In genomic region chr20:61560361-61560853, GRCh38 we compare ENCODE assay signal across 11 cellular contexts.
DNase-seq lines count a peak whose midpoint lies in the region; ATAC-seq, FAIRE-seq and TF ChIP-seq lines count a peak whose summit lies in the region.
"Had no signal": no experiment of that assay in that cellular context is flagged by ENCODE, and none has a peak within 500 bp of the region (broad histone marks: within the 10 kb centered on the region; RNA-seq: fewer than 3 reads in every experiment).

No MANE protein-coding gene starts in this region.

- no peak overlapping the region for H3K27ac ChIP-seq in H1 (ENCODE audit: low read depth, low read length)
- H3K27ac ChIP-seq in neuronal stem cell (replicated peaks; ENCODE audit: low read length) = no peak overlapping the region

- TF ChIP-seq RAD21 in H1 (IDR thresholded peaks at IDR 0.05 in 1 of 2, conservative IDR thresholded peaks at IDR 0.05 in 1 of 2; ENCODE audit: low read depth in 2 of 2, low read length in 2 of 2) = peak; percentile 83 to 93

- FAIRE-seq in H1 (lab: Jason Lieb, UNC) = no peak
- FAIRE-seq: G401.6 had no signal

- ATAC-seq in GM19035 (IDR thresholded peaks at IDR 0.05; ENCODE audit: unreplicated experiment) = no peak
- ATAC-seq in GM18867 (IDR thresholded peaks at IDR 0.05; ENCODE audit: unreplicated experiment) = no peak
- ATAC-seq: T-helper 17 cell had no signal

- no peak overlapping the region for H2AFZ ChIP-seq in H1 (ENCODE audit: low read length)
- no peak overlapping the region for H2AFZ ChIP-seq in neuronal stem cell (ENCODE audit: low read length)

- TF ChIP-seq EP300 in H1 (IDR thresholded peaks at IDR 0.05; ENCODE audit: borderline replicate concordance in 1 of 2, low read depth in 2 of 2, low read length in 2 of 2) = no peak

- no peaks in the 10 kb centered on the region for H3K79me1 ChIP-seq in H1 (ENCODE audit: low read depth, low read length)
- H3K79me1 ChIP-seq in neuronal stem cell (ENCODE audit: low read depth, low read length) = no peaks in the 10 kb centered on the region

- H3K36me3 ChIP-seq in H1 (ENCODE audit: control insufficient read depth in 2 of 4, insufficient read depth in 4 of 4, low read length in 3 of 4) (no peaks in the 10 kb centered on the region), neuronal stem cell (replicated peaks in 1 of 2; ENCODE audit: control insufficient read depth in 2 of 2, insufficient read depth in 2 of 2, low read length in 2 of 2) (no peaks in the 10 kb centered on the region)

- H3K9ac ChIP-seq in H1 (replicated peaks in 1 of 4; ENCODE audit: extremely low read depth in 1 of 4, low read depth in 3 of 4, low read length in 3 of 4) (no peak overlapping the region), neuronal stem cell (ENCODE audit: low read depth, low read length, poor library complexity) (no peak overlapping the region)

- H2BK5ac ChIP-seq in H1 (ENCODE audit: low read depth, low read length) = no peak overlapping the region
- H2BK5ac ChIP-seq in neuronal stem cell (ENCODE audit: low read length) = no peak overlapping the region

- H3K4me1 ChIP-seq in H1 (replicated peaks in 1 of 4; ENCODE audit: control insufficient read depth in 3 of 4, insufficient read depth in 4 of 4, low read length in 3 of 4) = peaks cover 0 to 11% (median 3%) of the 10 kb centered on the region in 4 experiments; a peak in 4 of 7 replicates
- H3K4me1 ChIP-seq in neuronal stem cell (ENCODE audit: control insufficient read depth in 2 of 2, insufficient read depth in 1 of 2, low read depth in 1 of 2, low read length in 2 of 2) = peaks cover 6 to 23% of the 10 kb centered on the region in 2 donors

- no peak overlapping the region for H3K23ac ChIP-seq in H1 (ENCODE audit: insufficient read length)
- no peak overlapping the region for H3K23ac ChIP-seq in neuronal stem cell (ENCODE audit: low read depth, low read length, poor library complexity)

- H2BK120ac ChIP-seq in H1 (replicated peaks; ENCODE audit: low read depth, low read length) (no peak overlapping the region), neuronal stem cell (ENCODE audit: low read depth, low read length) (peak overlapping the region; percentile 11)

- H3K4ac ChIP-seq in H1 (replicated peaks; ENCODE audit: insufficient read length, low read depth, low read length) (no peak overlapping the region), neuronal stem cell (ENCODE audit: low read length) (no peak overlapping the region)

- CTCF ChIA-PET in H1 (lab: Charles Lee; ENCODE audit: partially characterized antibody) = interaction anchor here (0.7 to 2.0 kb wide), 16 partner anchors 9 to 356 kb away, joined by 3 to 7 read pairs (median 4); no protein-coding TSS in a partner anchor

- H2BK20ac ChIP-seq in H1 (ENCODE audit: low read length) = no peak overlapping the region

- H4K5ac ChIP-seq in H1 (ENCODE audit: insufficient read length, low read depth, low read length) = no peak overlapping the region

- peak; percentile 57 for DNase-seq in ELR (ENCODE audit: low read depth)
- DNase-seq in M059J (ENCODE audit: low read depth) = peak; percentile 79
- peak; percentile 25 to 81 for DNase-seq in H1 (ENCODE audit: low read depth in 1 of 2, low spot score in 2 of 2)
- no peak for DNase-seq in neuronal stem cell (ENCODE audit: low spot score)
- DNase-seq in stimulated activated CD4-positive, alpha-beta T cell treated with anti-CD3 and anti-CD28 coated beads, Interleukin-4, amount 100 ng/mL, for 1 hour = no peak
- DNase-seq: central memory CD4-positive, alpha-beta T cell; stimulated activated naive CD4-positive, alpha-beta T cell; T-helper 17 cell had no signal

- no peaks in the 10 kb centered on the region for H3K79me2 ChIP-seq in H1 (ENCODE audit: control insufficient read depth in 1 of 2, insufficient read depth in 2 of 2, low read length in 2 of 2)

- H3K56ac ChIP-seq in H1 (replicated peaks; ENCODE audit: insufficient read length, low read depth, low read length) = no peak overlapping the region

- POLR2A ChIA-PET in H1 (lab: Charles Lee; ENCODE audit: partially characterized antibody) = no interaction called here

- H2BK15ac ChIP-seq in H1 (ENCODE audit: low read length) (no peak overlapping the region), neuronal stem cell (ENCODE audit: low read length) (peak overlapping the region; percentile 32)

- TF ChIP-seq POLR2A in H1 (IDR thresholded peaks at IDR 0.05; ENCODE audit: control extremely low read depth in 1 of 2, low read depth in 2 of 2, low read length in 2 of 2) = no peak

- no peaks in the 10 kb centered on the region for H4K20me1 ChIP-seq in H1 (replicated peaks in 1 of 2; ENCODE audit: control insufficient read depth in 1 of 2, insufficient read depth in 2 of 2, low read length in 2 of 2)

- H4K91ac ChIP-seq in H1 (replicated peaks; ENCODE audit: insufficient read length, low read length) (no peak overlapping the region), neuronal stem cell (ENCODE audit: low read depth, low read length, poor library complexity) (no peak overlapping the region)

- WGBS in H1 (ENCODE audit: extremely low coverage in 1 of 2, insufficient coverage in 1 of 2, insufficient read length in 1 of 2, insufficient replicate concordance in 2 of 2, low coverage in 1 of 2, low lambda C conversion rate in 2 of 2, missing lambda C conversion rate in 1 of 2), 2 experiments = 85% methylated on average over 15 of the region's 15 CpGs; no CpG with 5 or more reads in 1 of the 2 experiments
- no CpG with 5 or more reads among the region's 15 CpGs for WGBS in neuronal stem cell (ENCODE audit: extremely low coverage in 2 of 2, insufficient read length in 2 of 2, insufficient replicate concordance in 1 of 2), 2 donors

- H3K9me3 ChIP-seq in H1 (ENCODE audit: insufficient read depth in 2 of 2, low read depth in 1 of 2, low read length in 1 of 2) = no peaks in the 10 kb centered on the region
- peaks cover 2 to 8% of the 10 kb centered on the region in 2 donors for H3K9me3 ChIP-seq in neuronal stem cell (replicated peaks in 1 of 2; ENCODE audit: control insufficient read depth in 2 of 2, insufficient read depth in 1 of 2, low read depth in 1 of 2, low read length in 2 of 2)

- H3K27me3 ChIP-seq in H1 (replicated peaks in 1 of 4; ENCODE audit: control insufficient read depth in 3 of 4, extremely low read depth in 1 of 4, insufficient read depth in 3 of 4, low read length in 3 of 4) (peaks cover 0 to 2% (median 0%) of the 10 kb centered on the region in 4 experiments; a peak in 4 of 7 replicates), neuronal stem cell (ENCODE audit: control insufficient read depth in 3 of 3, insufficient read depth in 3 of 3, low read depth in 1 of 3, low read length in 3 of 3) (no peaks in the 10 kb centered on the region)

- peak; percentile 69 to 81 (median 78) for TF ChIP-seq CTCF in H1 (IDR thresholded peaks at IDR 0.05; ENCODE audit: control extremely low read depth in 1 of 3, insufficient read depth in 1 of 3, low read depth in 1 of 3, low read length in 3 of 3)

- H3K14ac ChIP-seq in H1 (ENCODE audit: insufficient read length) = no peak overlapping the region
- no peak overlapping the region for H3K14ac ChIP-seq in neuronal stem cell (ENCODE audit: low read length)

- H3K4me2 ChIP-seq in H1 (ENCODE audit: insufficient read depth in 1 of 2, low read depth in 2 of 2, low read length in 2 of 2) (no peak overlapping the region), neuronal stem cell (ENCODE audit: insufficient read depth, low read length, poor library complexity, severe bottlenecking) (no peak overlapping the region)

- no peaks in the 10 kb centered on the region; the same call in 1 of the 2 replicates for H3K23me2 ChIP-seq in H1 (ENCODE audit: low read depth, low read length)

- H3K18ac ChIP-seq in H1 (ENCODE audit: extremely low read depth, low read length) = no peak overlapping the region
- H3K18ac ChIP-seq in neuronal stem cell (ENCODE audit: low read length) = peak overlapping the region; percentile 60

- H2BK12ac ChIP-seq in H1 (ENCODE audit: low read depth, low read length) (no peak overlapping the region), neuronal stem cell (ENCODE audit: low read length) (no peak overlapping the region)

- H2AK5ac ChIP-seq in H1 (ENCODE audit: low read depth, low read length) (no peak overlapping the region), neuronal stem cell (ENCODE audit: low read depth, low read length) (peak overlapping the region; percentile 97)

- H3K4me3 ChIP-seq in H1 (ENCODE audit: extremely low read depth in 1 of 4, insufficient read depth in 2 of 4, low read depth in 3 of 4, low read length in 4 of 4) (no peak overlapping the region), neuronal stem cell (ENCODE audit: low read length in 2 of 2) (no peak overlapping the region)

- H4K8ac ChIP-seq in H1 (ENCODE audit: extremely low read depth, insufficient read depth, low read length) (peak overlapping the region; percentile 80; the same call in 1 of the 2 replicates), neuronal stem cell (ENCODE audit: low read depth, low read length) (no peak overlapping the region)

TF ChIP-seq in H1, 55 proteins besides CTCF, POLR2A, EP300 and RAD21:
- TF ChIP-seq ASH2L (IDR thresholded peaks at IDR 0.05; ENCODE audit: low read length) = no peak
- peak; percentile 70 for TF ChIP-seq TEAD4 (IDR thresholded peaks at IDR 0.05; ENCODE audit: low read depth, low read length)
- TF ChIP-seq SIRT6 (IDR thresholded peaks at IDR 0.05; ENCODE audit: low read length) = no peak
- peak; percentile 64; the same call in 1 of the 2 replicates for TF ChIP-seq EGR1 (IDR thresholded peaks at IDR 0.05; ENCODE audit: borderline replicate concordance, low read depth, low read length)
- TF ChIP-seq CHD1 (IDR thresholded peaks at IDR 0.05; ENCODE audit: low read depth, low read length) = no peak
- 0 out of 2 replicates have a peak, but pooled peaks have one; percentile 18 for TF ChIP-seq JUND (IDR thresholded peaks at IDR 0.05; ENCODE audit: low read length)
- TF ChIP-seq MAX (IDR thresholded peaks at IDR 0.05) = 0 out of 2 replicates have a peak, but pooled peaks have one; percentile 9
- no peak for TF ChIP-seq BCL11A (IDR thresholded peaks at IDR 0.05; ENCODE audit: low read depth in 2 of 2, low read length in 2 of 2)

Comparison
In these comparisons a context has a peak if more than half of its experiments do, and no peak if none do; other contexts are left out.
1. DNase-seq: peak in ELR (single experiment), M059J (single experiment) and H1 (2 of 2); none in neuronal stem cell (single experiment) and stimulated activated CD4-positive, alpha-beta T cell treated with anti-CD3 and anti-CD28 coated beads, Interleukin-4, amount 100 ng/mL, for 1 hour (single experiment).